10 cellular contexts compared by ENCODE assay signal in genomic region chr1:40384413-40384762, GRCh38. TPM values are rescaled to one million over a fixed set of nuclear protein-coding genes. Genes with fewer than 3 reads are reported as not detected.
A peak's percentile ranks its signal among the peaks of the same experiment; 100 is the strongest.
DNase-seq lines count a peak whose midpoint lies in the region; ATAC-seq, FAIRE-seq and TF ChIP-seq lines count a peak whose summit lies in the region.
"Had no signal": no experiment of that assay in that cellular context is flagged by ENCODE, and none has a peak within 500 bp of the region (broad histone marks: within the 10 kb centered on the region; RNA-seq: fewer than 3 reads in every experiment).

No MANE protein-coding gene starts in this region.

- in situ Hi-C loops in gastrocnemius medialis (cut with MboI; ENCODE audit: low sequenced_read_pairs in 4 of 4) = no loop called here

- DNase-seq in GM18507 (ENCODE audit: extremely low spot score, insufficient read length, low read depth) = no peak
- DNase-seq in effector memory CD8-positive, alpha-beta T cell = no peak
- no peak for DNase-seq in gastrocnemius medialis
- DNase-seq in NCI-H2227 treated with DMSO at 0.1 percent for 48 hours (lab: John Stamatoyannopoulos, UW) = no peak
- DNase-seq in NCI-H82 (lab: John Stamatoyannopoulos, UW) = no peak
- no peak for DNase-seq in COR-L47 (lab: John Stamatoyannopoulos, UW)
- DNase-seq: KG1 had no signal

- no peak for TF ChIP-seq POLR2A in gastrocnemius medialis (IDR thresholded peaks at IDR 0.05)

- H3K4me3 ChIP-seq in OCI-LY3 (ENCODE audit: low read length) = peak overlapping the region; percentile 63
- no peak overlapping the region for H3K4me3 ChIP-seq in gastrocnemius medialis
- H3K4me3 ChIP-seq: thoracic aorta had no signal

- H3K9me3 Mint-ChIP-seq in effector memory CD8-positive, alpha-beta T cell = no peaks in the 10 kb centered on the region

- H3K27me3 ChIP-seq in OCI-LY3 (ENCODE audit: low read depth, low read length) (no peaks in the 10 kb centered on the region), gastrocnemius medialis (no peaks in the 10 kb centered on the region)

- intact Hi-C loops in gastrocnemius medialis (cut with DNase I; ENCODE audit: low total_unique reads) = no loop called here

- no peaks in the 10 kb centered on the region for H4K20me1 ChIP-seq in OCI-LY3 (ENCODE audit: insufficient read depth, low read length)

- H3K36me3 ChIP-seq in OCI-LY3 (replicated peaks; ENCODE audit: low read depth, low read length) (peaks cover under 1% of the 10 kb centered on the region), gastrocnemius medialis (no peaks in the 10 kb centered on the region)
- H3K36me3 ChIP-seq: thoracic aorta had no signal

- peak overlapping the region; percentile 99 for H3K4me2 ChIP-seq in OCI-LY3 (ENCODE audit: low read length)

- H2AFZ ChIP-seq in OCI-LY3 (ENCODE audit: low read depth, low read length) = no peak overlapping the region

- peaks cover 83% of the 10 kb centered on the region for H3K4me1 ChIP-seq in OCI-LY3 (ENCODE audit: low read length)
- peaks cover 14 to 31% of the 10 kb centered on the region in 2 donors for H3K4me1 ChIP-seq in gastrocnemius medialis

- FAIRE-seq in GM18507 (lab: Jason Lieb, UNC) = peak; percentile 48

- H3K4me1 Mint-ChIP-seq in effector memory CD8-positive, alpha-beta T cell (ENCODE audit: low read depth in 2 of 2) = peaks cover 68 to 69% of the 10 kb centered on the region in 2 donors

- H3K9ac ChIP-seq in OCI-LY3 (ENCODE audit: low read length) = peak overlapping the region; percentile 74

- ATAC-seq in effector memory CD8-positive, alpha-beta T cell (replicated peaks) = no peak
- ATAC-seq in gastrocnemius medialis (no peak), HG02759 (IDR thresholded peaks at IDR 0.05; ENCODE audit: unreplicated experiment) (no peak)

- peak overlapping the region; percentile 97 to 99 for H3K27ac Mint-ChIP-seq in effector memory CD8-positive, alpha-beta T cell

- H3K9me3 ChIP-seq in OCI-LY3 (ENCODE audit: insufficient read depth, low read length) (no peaks in the 10 kb centered on the region), gastrocnemius medialis (no peaks in the 10 kb centered on the region)
- H3K9me3 ChIP-seq: thoracic aorta had no signal

- H3K27me3 Mint-ChIP-seq in effector memory CD8-positive, alpha-beta T cell = no peaks in the 10 kb centered on the region

- H3K4me3 Mint-ChIP-seq in effector memory CD8-positive, alpha-beta T cell = peak overlapping the region; percentile 80 to 83

- H3K36me3 Mint-ChIP-seq in effector memory CD8-positive, alpha-beta T cell (ENCODE audit: insufficient read depth) = peaks cover 53% of the 10 kb centered on the region

- H3K27ac ChIP-seq in OCI-LY3 (ENCODE audit: low read length) = peak overlapping the region; percentile 100
- peak overlapping the region; percentile 31 to 67 (median 58) for H3K27ac ChIP-seq in gastrocnemius medialis

- TF ChIP-seq CTCF in OCI-LY3 (IDR thresholded peaks at IDR 0.05; ENCODE audit: low read depth, low read length) = no peak
- no peak for TF ChIP-seq CTCF in gastrocnemius medialis (IDR thresholded peaks at IDR 0.05 in 4 of 5, conservative IDR thresholded peaks at IDR 0.05 in 1 of 5)

- H3K79me2 ChIP-seq in OCI-LY3 (ENCODE audit: low read length) = peaks cover 89% of the 10 kb centered on the region

RNA-seq across cellular contexts. Expression of gene SMAP2, which starts 10.9 kb away (rescaled TPM):
- 100 to 1,000 TPM in 1 of 4 donors, 10 to 100 TPM in 3; 14.9 to 121 (median 47.5) TPM for total RNA-seq in gastrocnemius medialis
